ENCODE assay signal across 34 cellular contexts in genomic region chr3:151483488-151483887, GRCh38. TPM values are rescaled to one million over a fixed set of nuclear protein-coding genes. Genes with fewer than 3 reads are reported as not detected.
"Had no signal": no experiment of that assay in that cellular context is flagged by ENCODE, and none has a peak within 500 bp of the region (broad histone marks: within the 10 kb centered on the region; RNA-seq: fewer than 3 reads in every experiment).

No MANE protein-coding gene starts in this region.

- H3K27me3 ChIP-seq: ascending aorta, breast epithelium, cardiac muscle cell, dorsolateral prefrontal cortex had no signal

- H3K9me3 Mint-ChIP-seq: endodermal cell had no signal

- H3K36me3 Mint-ChIP-seq: activated naive CD4-positive, alpha-beta T cell treated with anti-CD3 and anti-CD28 coated beads, Interleukin-2, amount 10 ng/mL, durations not matched to agents 7 days and 5 days; activated naive CD8-positive, alpha-beta T cell treated with anti-CD3 and anti-CD28 coated beads, Interleukin-2, amount 10 ng/mL, durations not matched to agents 7 days and 5 days had no signal

- H3K36me3 ChIP-seq: ascending aorta, breast epithelium, cardiac muscle cell, WERI-Rb-1 had no signal

- H3K4me3 ChIP-seq: ascending aorta, breast epithelium, cardiac muscle cell, coronary artery, dorsolateral prefrontal cortex had no signal

- H3K4me1 Mint-ChIP-seq: activated B cell treated with CpG ODN at 0.5 μM for 24 hours; activated naive CD4-positive, alpha-beta T cell treated with anti-CD3 and anti-CD28 coated beads, Interleukin-2, amount 10 ng/mL, durations not matched to agents 7 days and 5 days; activated naive CD8-positive, alpha-beta T cell treated with anti-CD3 and anti-CD28 coated beads, Interleukin-2, amount 10 ng/mL, durations not matched to agents 7 days and 5 days; activated T-helper 17 cell treated with anti-CD3 and anti-CD28 coated beads, Interleukin-2, amount 50 U/mL, for 72 hours; T-helper 17 cell had no signal

- H3K4me3 Mint-ChIP-seq: activated B cell treated with CpG ODN at 0.5 μM for 24 hours; activated CD8-positive, alpha-beta T cell treated with anti-CD3 and anti-CD28 coated beads for 36 hours; activated naive CD4-positive, alpha-beta T cell treated with anti-CD3 and anti-CD28 coated beads, Interleukin-2, amount 10 ng/mL, durations not matched to agents 7 days and 5 days; activated naive CD8-positive, alpha-beta T cell treated with anti-CD3 and anti-CD28 coated beads, Interleukin-2, amount 10 ng/mL, durations not matched to agents 7 days and 5 days; activated T-cell treated with anti-CD3 and anti-CD28 coated beads, Interleukin-2, amount 50 U/mL, for 4 hours; activated T-helper 17 cell treated with anti-CD3 and anti-CD28 coated beads, Interleukin-2, amount 50 U/mL, for 72 hours; brain; dendritic cell treated with granulocyte-macrophage colony-stimulating factor and Interleukin-4, amounts not matched to agents 40 ng/mL and 50 ng/mL, for 4 days; endodermal cell; T-helper 17 cell; T-helper 2 cell treated with Interferon-gamma antibody and Interleukin-4, amounts not matched to agents 5 μg/mL and 100 μg/mL, for 36 hours had no signal

- H3K27ac ChIP-seq: ascending aorta, breast epithelium, cardiac muscle cell, coronary artery, dorsolateral prefrontal cortex, WERI-Rb-1 had no signal

- DNase-seq: activated B cell treated with CpG ODN at 0.5 μM for 24 hours; activated CD4-positive, alpha-beta T cell treated with anti-CD3 and anti-CD28 coated beads for 48 hours; activated CD4-positive, alpha-beta T cell treated with anti-CD3 and anti-CD28 coated beads, Interleukin-2, amount 50 U/mL, for 1 hour; activated CD4-positive, alpha-beta T cell treated with anti-CD3 and anti-CD28 coated beads, Interleukin-2, amount 50 U/mL, for 48 hours; activated CD8-positive, alpha-beta memory T cell treated with anti-CD3 and anti-CD28 coated beads for 24 hours; activated CD8-positive, alpha-beta T cell treated with anti-CD3 and anti-CD28 coated beads for 36 hours; activated effector memory CD4-positive, alpha-beta T cell treated with Interleukin-2 at 50 U/mL for 16 hours; activated gamma-delta T cell treated with Interleukin-2 at 50 U/mL for 16 hours; activated naive CD4-positive, alpha-beta T cell treated with anti-CD3 and anti-CD28 coated beads, Interleukin-2, amount 10 ng/mL, durations not matched to agents 7 days and 5 days; activated naive CD8-positive, alpha-beta T cell treated with anti-CD3 and anti-CD28 coated beads, Interleukin-2, amount 10 ng/mL, durations not matched to agents 7 days and 5 days; activated T-cell treated with anti-CD3 and anti-CD28 coated beads, Interleukin-2, amount 50 U/mL, for 4 hours; central memory CD4-positive, alpha-beta T cell; cerebellar nuclear complex; dorsolateral prefrontal cortex; effector memory CD4-positive, alpha-beta T cell; foreskin fibroblast; head of caudate nucleus; T-helper 1 cell; T-helper 17 cell; T1000; WERI-Rb-1 had no signal

- H3K27me3 Mint-ChIP-seq: activated naive CD4-positive, alpha-beta T cell treated with anti-CD3 and anti-CD28 coated beads, Interleukin-2, amount 10 ng/mL, durations not matched to agents 7 days and 5 days; brain; dendritic cell treated with granulocyte-macrophage colony-stimulating factor and Interleukin-4, amounts not matched to agents 40 ng/mL and 50 ng/mL, for 4 days had no signal

- H3K27ac Mint-ChIP-seq: activated B cell treated with CpG ODN at 0.5 μM for 24 hours; activated CD8-positive, alpha-beta T cell treated with anti-CD3 and anti-CD28 coated beads for 36 hours; activated naive CD4-positive, alpha-beta T cell treated with anti-CD3 and anti-CD28 coated beads, Interleukin-2, amount 10 ng/mL, durations not matched to agents 7 days and 5 days; activated naive CD4-positive, alpha-beta T cell treated with anti-CD3 and anti-CD28 coated beads, Interleukin-2, amount 50 U/mL, for 72 hours; activated naive CD8-positive, alpha-beta T cell treated with anti-CD3 and anti-CD28 coated beads, Interleukin-2, amount 10 ng/mL, durations not matched to agents 7 days and 5 days; activated T-helper 17 cell treated with anti-CD3 and anti-CD28 coated beads, Interleukin-2, amount 50 U/mL, for 72 hours; brain; dendritic cell treated with granulocyte-macrophage colony-stimulating factor and Interleukin-4, amounts not matched to agents 40 ng/mL and 50 ng/mL, for 4 days; endodermal cell; T-helper 17 cell; T-helper 2 cell treated with Interferon-gamma antibody and Interleukin-4, amounts not matched to agents 5 μg/mL and 100 μg/mL, for 36 hours had no signal

- FAIRE-seq: frontal cortex had no signal

- ATAC-seq: activated CD4-positive, CD25-positive, alpha-beta regulatory T cell treated with anti-CD3 and anti-CD28 coated beads, Interleukin-2, amount 50 U/mL, for 24 hours; activated CD8-positive, alpha-beta T cell treated with anti-CD3 and anti-CD28 coated beads for 36 hours; activated naive CD4-positive, alpha-beta T cell treated with anti-CD3 and anti-CD28 coated beads, Interleukin-2, amount 50 U/mL, for 72 hours; activated T-cell treated with anti-CD3 and anti-CD28 coated beads, Interleukin-2, amount 50 U/mL, for 4 hours; activated T-helper 17 cell treated with anti-CD3 and anti-CD28 coated beads, Interleukin-2, amount 50 U/mL, for 72 hours; esophagus mucosa; T-helper 17 cell had no signal

- H3K4me1 ChIP-seq: ascending aorta, breast epithelium had no signal

RNA-seq across cellular contexts. Expression of gene IGSF10, which starts 22.6 kb away (rescaled TPM):
- total RNA-seq: activated B cell treated with CpG ODN at 0.5 μM for 24 hours; activated CD8-positive, alpha-beta T cell treated with anti-CD3 and anti-CD28 coated beads for 36 hours; activated naive CD4-positive, alpha-beta T cell treated with anti-CD3 and anti-CD28 coated beads, Interleukin-2, amount 50 U/mL, for 72 hours; activated naive CD8-positive, alpha-beta T cell treated with anti-CD3 and anti-CD28 coated beads, Interleukin-2, amount 10 ng/mL, durations not matched to agents 7 days and 5 days had no signal
- polyA plus RNA-seq: cardiac muscle cell had no signal
